ENCODE assay signal across 8 cellular contexts in the genomic region with DNA sequence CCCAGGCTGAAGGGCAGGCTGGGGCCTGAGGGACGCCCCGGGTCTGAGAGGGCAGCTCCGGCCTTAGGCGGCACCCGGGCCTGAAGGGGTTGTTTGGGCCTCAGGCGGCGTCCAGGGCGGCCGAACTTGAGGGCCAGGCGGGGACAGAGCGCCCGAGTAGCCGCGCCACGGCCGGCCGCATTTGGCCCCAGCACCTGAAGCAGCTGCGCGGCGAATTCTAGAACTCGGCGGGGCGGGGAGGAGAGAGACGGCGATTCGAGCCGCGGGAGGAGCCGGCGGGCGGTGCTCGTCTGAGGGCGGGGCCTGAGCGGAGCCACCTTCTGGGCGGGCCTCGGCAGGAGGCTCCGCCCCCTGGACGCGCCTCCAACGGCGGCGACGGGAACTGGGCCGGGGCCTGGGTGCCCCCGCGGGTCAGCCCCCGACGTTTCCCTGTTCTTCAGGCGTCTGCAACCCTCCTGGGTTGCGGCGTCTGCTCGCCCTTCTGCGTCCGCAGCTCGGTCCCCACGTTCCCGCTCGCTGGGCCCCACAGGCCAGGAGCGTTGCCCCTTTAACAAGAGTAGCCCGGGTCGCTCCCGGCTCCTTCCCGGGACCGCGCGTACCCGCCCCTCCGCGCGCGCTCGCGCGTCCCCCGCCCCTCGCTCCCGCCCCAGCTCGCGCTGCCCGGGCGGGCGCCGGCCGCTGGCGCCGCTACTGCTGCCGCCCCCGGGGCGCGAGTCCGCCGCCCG. TPM values are rescaled to one million over a fixed set of nuclear protein-coding genes. Genes with fewer than 3 reads are reported as not detected.
DNase-seq lines count a peak whose midpoint lies in the region; ATAC-seq and TF ChIP-seq lines count a peak whose summit lies in the region.

A gene with protein sequence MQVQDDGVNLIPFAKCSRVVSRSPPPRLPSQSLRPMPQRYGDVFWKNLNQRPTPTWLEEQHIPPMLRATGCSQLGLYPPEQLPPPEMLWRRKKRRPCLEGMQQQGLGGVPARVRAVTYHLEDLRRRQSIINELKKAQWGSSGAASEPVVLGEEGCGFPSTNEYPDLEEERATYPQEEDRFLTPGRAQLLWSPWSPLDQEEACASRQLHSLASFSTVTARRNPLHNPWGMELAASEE (minus strand): TSS at position 221 of the 725 bp plus-strand sequence. CDS start 3,085 bp downstream, outside the sequence.
Gene KIF1C, plus strand, starts transcription at position 649 of the 725 bp plus-strand sequence. CDS start 2,297 bp downstream, outside the sequence.

- H3K27me3 Mint-ChIP-seq in natural killer cell (ENCODE audit: low read depth in 2 of 2) = peaks cover 0 to 4% of the 10 kb centered on the region in 2 donors

- H3K56ac ChIP-seq in IMR-90 (ENCODE audit: extremely low read depth, insufficient read depth, low read length) = peak within 1 kb of the TSS; percentile 77

- peak within 1 kb of the TSS; percentile 97 for H2AK9ac ChIP-seq in IMR-90 (replicated peaks; ENCODE audit: low read depth, low read length, poor library complexity)

- peak within 1 kb of the TSS; percentile 97 for H3K23ac ChIP-seq in IMR-90 (ENCODE audit: low read depth, low read length)

- H4K8ac ChIP-seq in IMR-90 (ENCODE audit: low read depth in 2 of 2, low read length in 2 of 2) = peak within 1 kb of the TSS; percentile 84 to 86; a peak in 3 of 4 replicates

- intact Hi-C loops in IMR-90 (cut with micrococcal nuclease) = no loop called here
- intact Hi-C loops in natural killer cell (cut with micrococcal nuclease) = no loop called here

- TF ChIP-seq RAD21 in IMR-90 (IDR thresholded peaks at IDR 0.05; ENCODE audit: low read length) = no peak

- H3K9me3 ChIP-seq in IMR-90 (ENCODE audit: control insufficient read depth, insufficient read depth, low read length) = no peaks in the 10 kb centered on the region
- no peaks in the 10 kb centered on the region for H3K9me3 ChIP-seq in Peyer's patch
- H3K9me3 ChIP-seq in fibroblast of lung (ENCODE audit: control insufficient read depth, insufficient read depth, low read depth, low read length) = no peaks in the 10 kb centered on the region

- peak within 1 kb of the TSS; percentile 98 for H3K27ac ChIP-seq in IMR-90 (ENCODE audit: insufficient read depth, low read length)
- peak within 1 kb of the TSS; percentile 76 to 88 (median 87) for H3K27ac ChIP-seq in Peyer's patch
- H3K27ac ChIP-seq in fibroblast of lung (ENCODE audit: insufficient read depth, low read length) = peak within 1 kb of the TSS; percentile 61

- H3K9ac ChIP-seq in IMR-90 (ENCODE audit: low read depth, low read length) (peak within 1 kb of the TSS; percentile 89), fibroblast of lung (ENCODE audit: insufficient read depth, low read length) (peak within 1 kb of the TSS; percentile 67)

- no peaks in the 10 kb centered on the region for H3K9me3 Mint-ChIP-seq in natural killer cell

- H3K4me2 ChIP-seq in IMR-90 (ENCODE audit: low read depth, low read length) = peak within 1 kb of the TSS; percentile 96
- peak within 1 kb of the TSS; percentile 86 for H3K4me2 ChIP-seq in fibroblast of lung (ENCODE audit: extremely low read depth, insufficient read depth, low read length)

- ATAC-seq in GM21529 (IDR thresholded peaks at IDR 0.05; ENCODE audit: unreplicated experiment) = peak; percentile 82
- ATAC-seq in IMR-90 (ENCODE audit: low read depth) = peak; percentile 95
- peak; percentile 96 to 98 (median 97) for ATAC-seq in natural killer cell

- POLR2A ChIA-PET in IMR-90 (lab: Charles Lee; ENCODE audit: unreplicated experiment) = interaction anchor here (0.6 to 0.8 kb wide), 3 partner anchors 49 to 767 kb away, joined by 3 to 11 read pairs (median 7); partner anchors contain the start of gene PFN1

- H3K4me1 ChIP-seq in IMR-90 (ENCODE audit: control insufficient read depth, insufficient read depth, low read length) (peaks cover 21% of the 10 kb centered on the region), Peyer's patch (peaks cover 3 to 31% (median 10%) of the 10 kb centered on the region in 4 donors), fibroblast of lung (ENCODE audit: control insufficient read depth, extremely low read depth, insufficient read depth, low read length) (peaks cover 12% of the 10 kb centered on the region)

- 0 out of 2 replicates have a peak within 1 kb of the TSS, but pooled peaks have one; percentile 45 for H2BK20ac ChIP-seq in IMR-90 (ENCODE audit: low read depth, low read length)

- peak within 1 kb of the TSS; percentile 18; the same call in 1 of the 2 replicates for H4K5ac ChIP-seq in IMR-90 (ENCODE audit: low read depth, low read length)

- H3K4me3 ChIP-seq in IMR-90 (ENCODE audit: insufficient read depth, low read depth, low read length) = peak within 1 kb of the TSS; percentile 96
- peak within 1 kb of the TSS; percentile 85 to 99 (median 95) for H3K4me3 ChIP-seq in Peyer's patch
- H3K4me3 ChIP-seq in fibroblast of lung (replicated peaks in 1 of 4; ENCODE audit: control extremely low read depth in 1 of 4, insufficient read depth in 1 of 4, low read depth in 3 of 4, low read length in 4 of 4) = peak within 1 kb of the TSS; percentile 68 to 95 (median 92)

- H4K20me1 ChIP-seq in IMR-90 (ENCODE audit: insufficient read depth, low read length) (peaks cover 26% of the 10 kb centered on the region), fibroblast of lung (ENCODE audit: control insufficient read depth, extremely low read depth, insufficient read depth, low read length) (no peaks in the 10 kb centered on the region)

- peak within 1 kb of the TSS; percentile 82 for H4K91ac ChIP-seq in IMR-90 (ENCODE audit: insufficient read depth, low read depth, low read length)

- peaks cover 29% of the 10 kb centered on the region for H3K79me2 ChIP-seq in fibroblast of lung (ENCODE audit: control insufficient read depth, insufficient read depth, low read length)

- TF ChIP-seq POLR2A in IMR-90 (IDR thresholded peaks at IDR 0.05; ENCODE audit: low read depth, low read length) (no peak), Peyer's patch (IDR thresholded peaks at IDR 0.05) (peak; percentile 57 to 73)

- no peak for TF ChIP-seq CTCF in IMR-90 (conservative IDR thresholded peaks at IDR 0.05; ENCODE audit: low read depth, low read length)
- TF ChIP-seq CTCF in Peyer's patch (IDR thresholded peaks at IDR 0.05) = peak in 5 of 6 experiments; percentile 15 to 54 (median 49)
- no peak for TF ChIP-seq CTCF in fibroblast of lung (conservative IDR thresholded peaks at IDR 0.05 in 1 of 2, IDR thresholded peaks at IDR 0.05 in 1 of 2; ENCODE audit: low read depth in 1 of 2, low read length in 2 of 2)
- no peak for TF ChIP-seq CTCF in natural killer cell (IDR thresholded peaks at IDR 0.05)

- H3K14ac ChIP-seq in IMR-90 (replicated peaks; ENCODE audit: low read depth, low read length) = peak within 1 kb of the TSS; percentile 94

- peaks cover 28 to 48% of the 10 kb centered on the region in 2 experiments for H3K79me1 ChIP-seq in IMR-90 (ENCODE audit: low read depth in 1 of 2, low read length in 2 of 2)

- peak within 1 kb of the TSS; percentile 100 for H2BK5ac ChIP-seq in IMR-90 (ENCODE audit: low read depth, low read length, poor library complexity, severe bottlenecking)

- peak within 1 kb of the TSS; percentile 56 to 86 for H3K27ac Mint-ChIP-seq in natural killer cell

- H2AFZ ChIP-seq in IMR-90 (replicated peaks; ENCODE audit: low read length, poor library complexity) = peak within 1 kb of the TSS; percentile 100
- peak within 1 kb of the TSS; percentile 90 for H2AFZ ChIP-seq in fibroblast of lung (ENCODE audit: low read length)

- peak within 1 kb of the TSS; percentile 87 for H3K18ac ChIP-seq in IMR-90 (ENCODE audit: low read depth, low read length)

- CTCF ChIA-PET in IMR-90 (lab: Yijun Ruan, JAX) = interaction anchor here (0.9 to 1.2 kb wide), 3 partner anchors 10 to 13 kb away, joined by 3 to 4 read pairs (median 3); partner anchors contain the start of gene CAMTA2

- no peaks in the 10 kb centered on the region for H3K36me3 Mint-ChIP-seq in natural killer cell

- peak within 1 kb of the TSS; percentile 89 for H2BK120ac ChIP-seq in IMR-90 (ENCODE audit: low read depth, low read length)

- WGBS in IMR-90 (ENCODE audit: extremely low coverage in 2 of 2, insufficient read length in 1 of 2), 2 experiments = 0% methylated on average over 43 of the region's 93 CpGs; no CpG with 5 or more reads in 1 of the 2 experiments

- H3K4ac ChIP-seq in IMR-90 (ENCODE audit: low read depth, low read length) = peak within 1 kb of the TSS; percentile 95

- H3K4me1 Mint-ChIP-seq in natural killer cell = peaks cover 18 to 38% of the 10 kb centered on the region in 2 donors

- dilution Hi-C loops in IMR-90 (cut with HindIII; ENCODE audit: low sequenced_read_pairs, unreplicated experiment) = no loop called here

- no TSS peak for BruUV-seq in IMR-90 (replicated peaks; lab: Mats Ljungman, UMichigan)

- H3K9me1 ChIP-seq in IMR-90 (ENCODE audit: insufficient read depth, low read length) = peaks cover 18% of the 10 kb centered on the region

- peaks cover 19% of the 10 kb centered on the region for H3K36me3 ChIP-seq in IMR-90 (ENCODE audit: control insufficient read depth, insufficient read depth, low read length)
- peaks cover 0 to 22% (median 0%) of the 10 kb centered on the region in 3 donors for H3K36me3 ChIP-seq in Peyer's patch
- H3K36me3 ChIP-seq in fibroblast of lung (ENCODE audit: control insufficient read depth, insufficient read depth, low read length) = peaks cover 11% of the 10 kb centered on the region

- in situ Hi-C loops in IMR-90 (cut with MboI; ENCODE audit: low sequenced_read_pairs) = no loop called here

- H3K27me3 ChIP-seq in IMR-90 (ENCODE audit: control insufficient read depth, insufficient read depth, low read length) = no peaks in the 10 kb centered on the region
- H3K27me3 ChIP-seq in Peyer's patch = no peaks in the 10 kb centered on the region
- H3K27me3 ChIP-seq in fibroblast of lung (ENCODE audit: control insufficient read depth, insufficient read depth, low read length) = no peaks in the 10 kb centered on the region

- H2BK15ac ChIP-seq in IMR-90 (ENCODE audit: low read depth, low read length) = peak within 1 kb of the TSS; percentile 97; the same call in 2 of the 3 replicates

- H2AK5ac ChIP-seq in IMR-90 (ENCODE audit: low read depth, low read length) = peak within 1 kb of the TSS; percentile 91

- peak within 1 kb of the TSS; percentile 89 for H3K4me3 Mint-ChIP-seq in natural killer cell

- DNase-seq in DMS53 (lab: John Stamatoyannopoulos, UW) (peak; percentile 95), IMR-90 (peak; percentile 82), Peyer's patch (peak; percentile 89 to 97 (median 96)), fibroblast of lung (ENCODE audit: low read depth in 2 of 2) (peak; percentile 85), natural killer cell (peak; percentile 90)
- peak; percentile 84 for DNase-seq in activated T-helper 1 cell treated with anti-CD3 and anti-CD28 coated beads, Interleukin-2, amount 50 U/mL, for 16 hours (ENCODE audit: low read depth in 1 of 2, low spot score in 1 of 2)
- peak; percentile 77 to 93 (median 86) for DNase-seq in stimulated activated naive CD4-positive, alpha-beta T cell (lab: John Stamatoyannopoulos, UW)

RNA-seq across cellular contexts. Expression of the first gene that starts in this region (rescaled TPM):
- total RNA-seq in IMR-90 (2012; rRNA removed) (under 0.01 and 0.18 TPM in 2 replicates), Peyer's patch (1 to 10 TPM in 1 of 4 donors, not detected in 3; 2.4 TPM), fibroblast of lung (0.26 and 0.33 TPM in 2 replicates), natural killer cell (under 1 TPM in 2 of 3 donors, not detected in 1; 0.39 to 0.54 TPM)
- polyA plus RNA-seq in IMR-90 (2012; rRNA removed) (0.51 and 0.92 TPM in 2 replicates), fibroblast of lung (0.28 and 0.38 TPM in 2 replicates)
- 0.28 and 0.42 TPM in 2 replicates for polyA plus RNA-seq in IMR-90 (2012; cell fraction: cytosol; rRNA removed)
- 2.3 and 2.8 TPM in 2 replicates for polyA plus RNA-seq in IMR-90 (2012; cell fraction: nucleus; rRNA removed; ENCODE audit: low replicate concordance)
- polyA plus RNA-seq in fibroblast of lung (2012) = 1.1 and 1.6 TPM in 2 replicates
- polyA minus RNA-seq in fibroblast of lung (ENCODE audit: low replicate concordance) = 6.9 TPM in 1 of 2 replicates, not detected in the other

RNA-seq across cellular contexts. Expression of gene KIF1C, which starts in this region (rescaled TPM):
- total RNA-seq in IMR-90 (2012; rRNA removed) (27.4 and 28.6 TPM in 2 replicates), Peyer's patch (100 to 1,000 TPM in 3 of 4 donors, 10 to 100 TPM in 1; 91.4 to 141 (median 116) TPM), fibroblast of lung (52.4 and 86.0 TPM in 2 replicates), natural killer cell (10 to 100 TPM; 17.1 to 28.6 (median 22.2) TPM)
- polyA plus RNA-seq in IMR-90 (2012; rRNA removed) (28.7 and 31.6 TPM in 2 replicates), fibroblast of lung (68.1 and 70.5 TPM in 2 replicates)
- polyA plus RNA-seq in IMR-90 (2012; cell fraction: cytosol; rRNA removed) = 25.1 and 36.4 TPM in 2 replicates
- polyA plus RNA-seq in IMR-90 (2012; cell fraction: nucleus; rRNA removed; ENCODE audit: low replicate concordance) = 37.1 and 38.6 TPM in 2 replicates
- 104 and 119 TPM in 2 replicates for polyA plus RNA-seq in fibroblast of lung (2012)
- 90.0 and 98.0 TPM in 2 replicates for polyA minus RNA-seq in fibroblast of lung (ENCODE audit: low replicate concordance)

Comparison
In these comparisons a context has a peak if more than half of its experiments do, and no peak if none do; other contexts are left out.
1. Peak in every context shown above with its lines: DNase-seq, ATAC-seq, H3K4me3 ChIP-seq and H3K27ac ChIP-seq.
2. CTCF ChIP-seq: peak in Peyer's patch (5 of 6); none in IMR-90 (single experiment), fibroblast of lung (0 of 2) and natural killer cell (single experiment).